12 cellular contexts compared by ENCODE assay signal in the genomic region with DNA sequence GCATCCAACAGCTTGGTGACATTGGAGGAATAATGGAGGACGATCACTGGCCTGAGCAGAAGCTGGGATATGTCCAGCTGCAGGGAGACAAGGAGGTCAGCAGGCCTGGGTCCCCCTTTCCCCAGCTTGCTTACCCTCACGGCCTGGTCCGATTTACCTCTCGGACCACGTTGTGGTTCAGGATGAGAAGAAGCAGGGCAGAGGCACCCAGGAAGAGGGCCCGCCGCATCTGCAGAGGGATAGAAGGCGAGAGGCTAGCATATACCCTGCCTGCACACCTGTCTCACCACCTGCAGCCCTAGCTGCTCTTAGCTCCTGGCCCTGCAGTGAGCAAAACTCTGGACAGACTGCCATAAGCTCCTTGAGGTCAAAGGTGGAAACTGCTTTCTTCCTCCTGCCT. TPM values are rescaled to one million over a fixed set of nuclear protein-coding genes. Genes with fewer than 3 reads are reported as not detected.
DNase-seq lines count a peak whose midpoint lies in the region; ATAC-seq and TF ChIP-seq lines count a peak whose summit lies in the region.
"Had no signal": no experiment of that assay in that cellular context is flagged by ENCODE, and none has a peak within 500 bp of the region (broad histone marks: within the 10 kb centered on the region; RNA-seq: fewer than 3 reads in every experiment).

No MANE protein-coding gene starts in this region.

- POLR2A ChIA-PET in MCF 10A (lab: Yijun Ruan, JAX) = interaction anchor here (1.5 kb wide), 1 partner anchor 12 kb away, joined by 3 read pairs; no protein-coding TSS in a partner anchor
- POLR2A ChIA-PET in activated CD4-positive, alpha-beta memory T cell treated with anti-CD3 and anti-CD28 coated beads, Interleukin-2, amount 10 ng/mL, durations not matched to agents 7 days and 5 days (lab: Charles Lee) = interaction anchor here (1.0 to 5.7 kb wide), 2 partner anchors 30 to 97 kb away, joined by 4 to 66 read pairs; a partner anchor contains a TSS

- no peak for ATAC-seq in GM21360 (IDR thresholded peaks at IDR 0.05; ENCODE audit: unreplicated experiment)
- ATAC-seq in left lobe of liver = no peak

- H3K9me3 ChIP-seq in breast epithelium (peaks cover 0 to 3% of the 10 kb centered on the region in 2 donors), suprapubic skin (no peaks in the 10 kb centered on the region)
- H3K9me3 ChIP-seq: psoas muscle, thoracic aorta had no signal

- TF ChIP-seq POLR2A in breast epithelium (IDR thresholded peaks at IDR 0.05) (no peak), suprapubic skin (IDR thresholded peaks at IDR 0.05) (no peak)

- H3K27me3 ChIP-seq in breast epithelium = no peaks in the 10 kb centered on the region
- no peaks in the 10 kb centered on the region for H3K27me3 ChIP-seq in suprapubic skin

- H3K4me3 Mint-ChIP-seq in MCF 10A (ENCODE audit: unreplicated experiment) = peak overlapping the region; percentile 79
- H3K4me3 Mint-ChIP-seq in activated CD4-positive, alpha-beta memory T cell treated with anti-CD3 and anti-CD28 coated beads, Interleukin-2, amount 10 ng/mL, durations not matched to agents 7 days and 5 days = peak overlapping the region; percentile 77
- peak overlapping the region; percentile 7 to 86 (median 71) for H3K4me3 Mint-ChIP-seq in immature natural killer cell

- H3K9me3 Mint-ChIP-seq in MCF 10A (ENCODE audit: unreplicated experiment) (no peaks in the 10 kb centered on the region), immature natural killer cell (no peaks in the 10 kb centered on the region)
- H3K9me3 Mint-ChIP-seq in activated CD4-positive, alpha-beta memory T cell treated with anti-CD3 and anti-CD28 coated beads, Interleukin-2, amount 10 ng/mL, durations not matched to agents 7 days and 5 days = peaks cover 2% of the 10 kb centered on the region

- no peak overlapping the region for H3K4me3 ChIP-seq in breast epithelium
- H3K4me3 ChIP-seq in suprapubic skin = peak overlapping the region; percentile 58

- H3K27me3 Mint-ChIP-seq in MCF 10A (ENCODE audit: insufficient read depth, unreplicated experiment) = no peaks in the 10 kb centered on the region
- H3K27me3 Mint-ChIP-seq in activated CD4-positive, alpha-beta memory T cell treated with anti-CD3 and anti-CD28 coated beads, Interleukin-2, amount 10 ng/mL, durations not matched to agents 7 days and 5 days = peaks cover 2% of the 10 kb centered on the region
- peaks cover 2 to 4% (median 2%) of the 10 kb centered on the region in 3 donors for H3K27me3 Mint-ChIP-seq in immature natural killer cell (ENCODE audit: low read depth in 3 of 3)

- H3K4me1 Mint-ChIP-seq in MCF 10A (ENCODE audit: insufficient read depth, unreplicated experiment) (peaks cover 12% of the 10 kb centered on the region), immature natural killer cell (peaks cover 0 to 8% of the 10 kb centered on the region in 2 donors)
- peaks cover 27% of the 10 kb centered on the region for H3K4me1 Mint-ChIP-seq in activated CD4-positive, alpha-beta memory T cell treated with anti-CD3 and anti-CD28 coated beads, Interleukin-2, amount 10 ng/mL, durations not matched to agents 7 days and 5 days

- BruUV-seq in MCF 10A (replicated peaks; lab: Mats Ljungman, UMichigan) = TSS peak; percentile 33

- intact Hi-C loops in MCF 10A (cut with micrococcal nuclease) (no loop called here), breast epithelium (cut with DNase I; ENCODE audit: low total_unique reads) (no loop called here)

- H3K27ac ChIP-seq in breast epithelium (no peak overlapping the region), suprapubic skin (no peak overlapping the region)
- H3K27ac ChIP-seq: psoas muscle had no signal

- no peak overlapping the region for H3K27ac Mint-ChIP-seq in MCF 10A (ENCODE audit: low read depth, unreplicated experiment)
- H3K27ac Mint-ChIP-seq in activated CD4-positive, alpha-beta memory T cell treated with anti-CD3 and anti-CD28 coated beads, Interleukin-2, amount 10 ng/mL, durations not matched to agents 7 days and 5 days = no peak overlapping the region
- peak overlapping the region in 2 of 6 donors; percentile 33 to 69 for H3K27ac Mint-ChIP-seq in immature natural killer cell

- CTCF ChIA-PET in MCF 10A (lab: Yijun Ruan, JAX) = interaction anchor here (0.5 to 2.6 kb wide), 15 partner anchors 12 to 1059 kb away, joined by 3 to 22 read pairs (median 3); a partner anchor contains a TSS
- CTCF ChIA-PET in activated CD4-positive, alpha-beta memory T cell treated with anti-CD3 and anti-CD28 coated beads, Interleukin-2, amount 10 ng/mL, durations not matched to agents 7 days and 5 days (lab: Charles Lee) = interaction anchor here (0.6 to 3.4 kb wide), 10 partner anchors 11 to 278 kb away, joined by 3 to 59 read pairs (median 4); a partner anchor contains a TSS

- no peak for TF ChIP-seq EP300 in suprapubic skin (IDR thresholded peaks at IDR 0.05)

- DNase-seq in MCF 10A (ENCODE audit: unreplicated experiment) (no peak), breast epithelium (ENCODE audit: low spot score in 2 of 2) (no peak), immature natural killer cell (no peak), suprapubic skin (ENCODE audit: low spot score in 2 of 2) (no peak), NCI-H146 treated with DMSO at 0.1 percent for 48 hours (lab: John Stamatoyannopoulos, UW; ENCODE audit: unreplicated experiment) (no peak), left lobe of liver (ENCODE audit: low spot score) (no peak)
- no peak for DNase-seq in activated CD4-positive, alpha-beta memory T cell treated with anti-CD3 and anti-CD28 coated beads, Interleukin-2, amount 10 ng/mL, durations not matched to agents 7 days and 5 days
- DNase-seq: activated gamma-delta T cell, left cardiac atrium, psoas muscle had no signal

- TF ChIP-seq CTCF in MCF 10A (IDR thresholded peaks at IDR 0.05; ENCODE audit: unreplicated experiment) (no peak), breast epithelium (IDR thresholded peaks at IDR 0.05) (no peak), suprapubic skin (IDR thresholded peaks at IDR 0.05) (no peak)

- H3K36me3 ChIP-seq in breast epithelium (no peaks in the 10 kb centered on the region), suprapubic skin (peaks cover 26% of the 10 kb centered on the region)
- H3K36me3 ChIP-seq: thoracic aorta had no signal

- peaks cover 14% of the 10 kb centered on the region for H3K36me3 Mint-ChIP-seq in MCF 10A (ENCODE audit: insufficient read depth, unreplicated experiment)
- H3K36me3 Mint-ChIP-seq in activated CD4-positive, alpha-beta memory T cell treated with anti-CD3 and anti-CD28 coated beads, Interleukin-2, amount 10 ng/mL, durations not matched to agents 7 days and 5 days (ENCODE audit: low read depth) = no peaks in the 10 kb centered on the region
- H3K36me3 Mint-ChIP-seq in immature natural killer cell = peaks cover 0 to 3% (median 0%) of the 10 kb centered on the region in 3 donors

- H3K4me1 ChIP-seq in breast epithelium (peaks cover 3 to 6% of the 10 kb centered on the region in 2 donors), suprapubic skin (peaks cover 13% of the 10 kb centered on the region)

- 100% methylated on average over 1 of the region's 8 CpGs for WGBS in suprapubic skin

RNA-seq across cellular contexts. Expression of a gene that starts 1.3 kb away (rescaled TPM):
- total RNA-seq in MCF 10A (2022) (18.4 and 19.6 TPM in 2 replicates), breast epithelium (10 to 100 TPM; 13.3 to 15.4 (median 14.0) TPM), suprapubic skin (10 to 100 TPM in 2 of 4 donors, 1 to 10 TPM in 2; 6.3 to 15.5 (median 10.2) TPM), left lobe of liver (8.7 TPM)
- total RNA-seq in activated CD4-positive, alpha-beta memory T cell treated with anti-CD3 and anti-CD28 coated beads, Interleukin-2, amount 10 ng/mL, durations not matched to agents 7 days and 5 days = 10 to 100 TPM; 12.2 to 13.3 TPM
- 1 to 10 TPM in 1 of 3 donors, under 1 TPM in 2; 0.38 to 1.1 (median 0.56) TPM for polyA plus RNA-seq in immature natural killer cell

RNA-seq across cellular contexts. Expression of a gene that starts 10.9 kb away (rescaled TPM):
- total RNA-seq in MCF 10A (2022) (20.0 and 29.1 TPM in 2 replicates), breast epithelium (10 to 100 TPM in 2 of 3 donors, 1 to 10 TPM in 1; 5.3 to 45.7 (median 29.5) TPM), suprapubic skin (10 to 100 TPM in 3 of 4 donors, 1 to 10 TPM in 1; 8.9 to 19.9 (median 13.5) TPM), left lobe of liver (252 TPM)
- total RNA-seq in activated CD4-positive, alpha-beta memory T cell treated with anti-CD3 and anti-CD28 coated beads, Interleukin-2, amount 10 ng/mL, durations not matched to agents 7 days and 5 days = 1 to 10 TPM; 5.6 to 7.4 TPM
- 1 to 10 TPM in 1 of 3 donors, under 1 TPM in 1, not detected in 1; 0.23 to 1.6 TPM for polyA plus RNA-seq in immature natural killer cell

RNA-seq across cellular contexts. Expression of a gene that starts 29.1 kb away (rescaled TPM):
- total RNA-seq in MCF 10A (2022) (1.1 and 1.7 TPM in 2 replicates), breast epithelium (1 to 10 TPM; 2.6 to 7.5 (median 6.6) TPM), suprapubic skin (1 to 10 TPM; 2.2 to 4.7 (median 3.1) TPM), left lobe of liver (0.78 TPM)
- 1 to 10 TPM; 3.2 to 3.6 TPM for total RNA-seq in activated CD4-positive, alpha-beta memory T cell treated with anti-CD3 and anti-CD28 coated beads, Interleukin-2, amount 10 ng/mL, durations not matched to agents 7 days and 5 days
- polyA plus RNA-seq in immature natural killer cell = 1 to 10 TPM; 1.4 to 3.5 (median 1.9) TPM

RNA-seq across cellular contexts. Expression of a gene that starts 29.2 kb away (rescaled TPM):
- total RNA-seq in MCF 10A (2022) = 167 and 193 TPM in 2 replicates
- 10 to 100 TPM; 47.7 to 68.6 (median 47.9) TPM for total RNA-seq in breast epithelium
- 100 to 1,000 TPM; 225 to 226 TPM for total RNA-seq in activated CD4-positive, alpha-beta memory T cell treated with anti-CD3 and anti-CD28 coated beads, Interleukin-2, amount 10 ng/mL, durations not matched to agents 7 days and 5 days
- polyA plus RNA-seq in immature natural killer cell = 100 to 1,000 TPM in 1 of 3 donors, 10 to 100 TPM in 2; 35.5 to 133 (median 69.6) TPM
- total RNA-seq in suprapubic skin = 100 to 1,000 TPM; 112 to 208 (median 152) TPM
- total RNA-seq in left lobe of liver = 73.3 TPM

RNA-seq across cellular contexts. Expression of a gene that starts 39.7 kb away (rescaled TPM):
- total RNA-seq in MCF 10A (2022) (23.2 and 31.6 TPM in 2 replicates), breast epithelium (10 to 100 TPM in 2 of 3 donors, 1 to 10 TPM in 1; 2.9 to 16.7 (median 14.4) TPM), suprapubic skin (10 to 100 TPM in 1 of 4 donors, 1 to 10 TPM in 3; 2.5 to 13.7 (median 3.5) TPM), left lobe of liver (6.3 TPM)
- total RNA-seq in activated CD4-positive, alpha-beta memory T cell treated with anti-CD3 and anti-CD28 coated beads, Interleukin-2, amount 10 ng/mL, durations not matched to agents 7 days and 5 days = 10 to 100 TPM; 49.5 to 52.1 TPM
- polyA plus RNA-seq in immature natural killer cell = 10 to 100 TPM; 18.7 to 41.3 (median 32.0) TPM
